Comparison of ENCODE assay signal across 1 cellular context in the genomic region with DNA sequence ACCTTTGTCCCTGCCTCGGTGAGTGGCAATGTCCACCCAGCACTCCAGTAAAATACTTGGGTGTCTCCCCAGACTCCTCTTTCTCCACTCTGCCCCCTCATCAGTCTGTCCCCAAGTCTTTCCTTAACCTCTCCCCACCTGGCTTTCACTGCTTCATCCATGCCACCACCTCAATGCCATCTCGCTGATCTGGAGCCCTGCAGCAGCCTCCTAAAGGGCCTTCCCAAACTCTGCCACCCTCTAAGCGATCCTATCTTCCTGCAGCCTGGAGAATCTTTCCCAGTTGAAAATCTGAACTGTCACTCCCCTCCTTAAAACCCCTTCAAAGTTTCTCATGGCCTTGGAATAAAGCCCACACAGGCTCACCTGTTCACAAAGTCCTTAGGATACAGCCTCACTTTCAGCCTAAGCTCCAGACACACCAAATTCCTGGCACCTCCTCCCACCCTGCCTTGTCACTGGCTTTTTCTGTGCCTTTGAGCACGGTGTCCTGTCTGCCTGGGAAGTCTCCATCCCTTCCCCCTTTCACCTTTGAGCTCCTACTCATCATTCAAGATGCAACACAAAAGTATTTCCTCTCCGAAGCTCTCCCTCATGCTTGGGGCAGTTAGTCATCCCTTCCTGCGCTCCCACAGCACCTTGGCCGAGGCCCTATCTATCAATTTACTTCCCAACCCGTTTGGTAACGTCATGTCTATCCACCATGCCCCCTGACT.
TF ChIP-seq lines count a peak whose summit lies in the region.

No MANE protein-coding gene starts in this region.

TF ChIP-seq in HCT116, 20 proteins besides CTCF, POLR2A, EP300 and RAD21 (continued from another document):
- TF ChIP-seq REST (IDR thresholded peaks at IDR 0.05; ENCODE audit: low read depth) (no peak), ATF3 (IDR thresholded peaks at IDR 0.05) (no peak), FOSL1 (IDR thresholded peaks at IDR 0.05; ENCODE audit: low read depth) (0 out of 2 replicates have a peak, but pooled peaks have one; percentile 19)
TF ChIP-seq in HCT116: peak in this region for 2.
